ENCODE assay signal across 8 cellular contexts in the genomic region with DNA sequence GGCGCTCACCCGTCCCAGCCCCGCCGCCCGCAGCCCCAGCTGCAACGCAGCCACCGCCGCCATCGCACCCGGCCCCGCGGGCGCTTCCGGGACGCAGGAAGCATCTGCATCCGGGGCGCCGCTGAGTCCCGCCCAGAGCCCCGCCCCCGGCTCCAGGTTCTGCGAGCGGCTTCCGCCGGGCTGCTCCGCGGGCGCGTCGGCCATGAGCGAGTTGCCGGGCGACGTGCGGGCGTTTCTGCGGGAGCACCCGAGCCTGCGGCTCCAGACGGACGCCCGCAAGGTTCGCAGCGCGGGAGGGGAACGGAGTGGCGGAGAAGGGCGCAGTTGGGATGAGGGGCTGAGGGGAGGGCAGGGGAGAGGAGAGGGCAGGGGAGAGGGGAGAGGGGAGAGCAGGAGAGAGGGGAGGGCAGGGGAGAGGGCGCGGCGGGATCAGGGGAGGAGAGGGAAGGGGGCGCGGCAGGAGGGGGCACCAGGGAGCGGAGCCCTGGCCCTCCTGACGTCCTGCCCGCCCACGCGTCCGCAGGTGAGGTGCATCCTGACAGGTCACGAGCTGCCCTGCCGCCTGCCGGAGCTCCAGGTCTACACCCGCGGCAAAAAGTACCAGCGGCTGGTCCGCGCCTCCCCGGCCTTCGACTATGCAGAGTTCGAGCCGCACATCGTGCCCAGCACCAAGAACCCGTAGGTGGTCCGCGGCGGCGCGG. TPM values are rescaled to one million over a fixed set of nuclear protein-coding genes. Genes with fewer than 3 reads are reported as not detected.
DNase-seq lines count a peak whose midpoint lies in the region; ATAC-seq and TF ChIP-seq lines count a peak whose summit lies in the region.

A gene with protein sequence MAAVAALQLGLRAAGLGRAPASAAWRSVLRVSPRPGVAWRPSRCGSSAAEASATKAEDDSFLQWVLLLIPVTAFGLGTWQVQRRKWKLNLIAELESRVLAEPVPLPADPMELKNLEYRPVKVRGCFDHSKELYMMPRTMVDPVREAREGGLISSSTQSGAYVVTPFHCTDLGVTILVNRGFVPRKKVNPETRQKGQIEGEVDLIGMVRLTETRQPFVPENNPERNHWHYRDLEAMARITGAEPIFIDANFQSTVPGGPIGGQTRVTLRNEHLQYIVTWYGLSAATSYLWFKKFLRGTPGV (minus strand): TSS at position 97 of the 701 bp plus-strand sequence. CDS start 34 bp downstream, at position 63.
SURF2 (plus strand) TSS at position 160 of the 701 bp plus-strand sequence; CDS start at position 203, 43 bp downstream.

- TF ChIP-seq CTCF in foreskin keratinocyte (conservative IDR thresholded peaks at IDR 0.05): peak; percentile 34

- peak; percentile 85 to 90 (median 88) for DNase-seq in CD4-positive, alpha-beta memory T cell
- peak; percentile 28 for DNase-seq in SHP77 treated with DMSO at 0.1 percent for 48 hours (lab: John Stamatoyannopoulos, UW)
- DNase-seq in activated gamma-delta T cell (lab: John Stamatoyannopoulos, UW): peak; percentile 83
- peak; percentile 45 to 60 for DNase-seq in foreskin keratinocyte

- POLR2A ChIA-PET in CD4-positive, alpha-beta memory T cell (lab: Charles Lee; ENCODE audit: partially characterized antibody): interaction anchor here (1.1 to 18.1 kb wide), 8 partner anchors 8 to 223 kb away, joined by 3 to 437 read pairs (median 8); partner anchors contain the start of genes MED22, REXO4, RPL7A and STKLD1

- peak within 1 kb of the TSS; percentile 85 to 92 (median 88) for H3K4me3 Mint-ChIP-seq in CD4-positive, alpha-beta memory T cell
- peak within 1 kb of the TSS; percentile 85 to 95 (median 94) for H3K4me3 Mint-ChIP-seq in IgD-negative memory B cell

- no peaks in the 10 kb centered on the region for H3K27me3 Mint-ChIP-seq in CD4-positive, alpha-beta memory T cell
- H3K27me3 Mint-ChIP-seq in IgD-negative memory B cell: no peaks in the 10 kb centered on the region

- ATAC-seq in GM19463 (IDR thresholded peaks at IDR 0.05; ENCODE audit: unreplicated experiment) (peak; percentile 76), foreskin keratinocyte (peak; percentile 79)

- H3K4me1 ChIP-seq in CD4-positive, alpha-beta memory T cell (ENCODE audit: insufficient read depth, low read length): peaks cover 33% of the 10 kb centered on the region
- H3K4me1 ChIP-seq in foreskin keratinocyte (no peaks in the 10 kb centered on the region), neuron (ENCODE audit: insufficient read depth, low read length) (peaks cover 14% of the 10 kb centered on the region), stomach smooth muscle (ENCODE audit: control insufficient read depth, insufficient read depth, low read length) (peaks cover 30% of the 10 kb centered on the region)

- peak within 1 kb of the TSS; percentile 64 to 82 for H3K9ac ChIP-seq in stomach smooth muscle (ENCODE audit: low read length in 2 of 2)

- CTCF ChIA-PET in CD4-positive, alpha-beta memory T cell (lab: Charles Lee; ENCODE audit: partially characterized antibody): interaction anchor here (1.3 to 3.9 kb wide), 6 partner anchors 9 to 170 kb away, joined by 4 to 51 read pairs (median 5); partner anchors contain the start of genes MED22 and RPL7A

- no peaks in the 10 kb centered on the region for H3K9me3 ChIP-seq in CD4-positive, alpha-beta memory T cell (ENCODE audit: control insufficient read depth in 1 of 2, low read length in 2 of 2)
- H3K9me3 ChIP-seq in neuron (ENCODE audit: low read length) (no peaks in the 10 kb centered on the region), stomach smooth muscle (ENCODE audit: control insufficient read depth in 2 of 2, low read length in 2 of 2) (no peaks in the 10 kb centered on the region)

- H3K9me3 Mint-ChIP-seq in CD4-positive, alpha-beta memory T cell: peaks cover 0 to 2% (median 0%) of the 10 kb centered on the region in 8 donors
- no peaks in the 10 kb centered on the region for H3K9me3 Mint-ChIP-seq in IgD-negative memory B cell

- H3K27me3 ChIP-seq in CD4-positive, alpha-beta memory T cell (ENCODE audit: insufficient read depth, low read length): no peaks in the 10 kb centered on the region
- no peaks in the 10 kb centered on the region for H3K27me3 ChIP-seq in foreskin keratinocyte
- H3K27me3 ChIP-seq in neuron (ENCODE audit: insufficient read depth, low read length): no peaks in the 10 kb centered on the region
- no peaks in the 10 kb centered on the region for H3K27me3 ChIP-seq in stomach smooth muscle (ENCODE audit: control insufficient read depth in 1 of 2, insufficient read depth in 2 of 2, low read length in 2 of 2)

- peaks cover 10 to 46% of the 10 kb centered on the region in 2 donors for H3K36me3 Mint-ChIP-seq in CD4-positive, alpha-beta memory T cell
- H3K36me3 Mint-ChIP-seq in IgD-negative memory B cell: no peaks in the 10 kb centered on the region

- H3K4me3 ChIP-seq in CD4-positive, alpha-beta memory T cell (ENCODE audit: low read length in 2 of 2): peak within 1 kb of the TSS; percentile 61 to 73
- H3K4me3 ChIP-seq in neuron (ENCODE audit: low read length) (peak within 1 kb of the TSS; percentile 70), stomach smooth muscle (ENCODE audit: low read length in 2 of 2) (peak within 1 kb of the TSS; percentile 75 to 85)

- intact Hi-C loops in CD4-positive, alpha-beta memory T cell (cut with micrococcal nuclease): loop anchor here (1.0 to 5.0 kb wide), 5 partner anchors 8 to 121 kb away; partner anchors contain the start of genes MED22, RPL7A, SLC2A6 and STKLD1

- peak within 1 kb of the TSS; percentile 76 for H3K27ac ChIP-seq in CD4-positive, alpha-beta memory T cell (ENCODE audit: low read depth, low read length)
- H3K27ac ChIP-seq in foreskin keratinocyte (no peak within 1 kb of the TSS), stomach smooth muscle (ENCODE audit: low read length) (peak within 1 kb of the TSS; percentile 46)

- peaks cover 43% of the 10 kb centered on the region for H3K36me3 ChIP-seq in CD4-positive, alpha-beta memory T cell (ENCODE audit: insufficient read depth, low read length)
- H3K36me3 ChIP-seq in neuron (ENCODE audit: insufficient read depth, low read length) (peaks cover 55% of the 10 kb centered on the region), stomach smooth muscle (ENCODE audit: control insufficient read depth in 2 of 2, insufficient read depth in 2 of 2, low read length in 2 of 2) (peaks cover 24 to 31% of the 10 kb centered on the region in 2 donors)

- H3K27ac Mint-ChIP-seq in CD4-positive, alpha-beta memory T cell: peak within 1 kb of the TSS; percentile 89 to 93 (median 92)
- H3K27ac Mint-ChIP-seq in IgD-negative memory B cell: peak within 1 kb of the TSS; percentile 92

- no peak within 1 kb of the TSS for H2AFZ ChIP-seq in neuron (ENCODE audit: low read depth, low read length)

- H3K4me1 Mint-ChIP-seq in CD4-positive, alpha-beta memory T cell: peaks cover 15 to 44% (median 27%) of the 10 kb centered on the region in 4 donors
- peaks cover 3 to 20% (median 13%) of the 10 kb centered on the region in 3 donors for H3K4me1 Mint-ChIP-seq in IgD-negative memory B cell

RNA-seq across cellular contexts. Expression of the first gene that starts in this region (rescaled TPM):
- total RNA-seq in CD4-positive, alpha-beta memory T cell: 10 to 100 TPM; 54.3 to 61.1 TPM
- polyA plus RNA-seq in CD4-positive, alpha-beta memory T cell: 100 to 1,000 TPM; 105 to 114 TPM
- 114 TPM for polyA plus RNA-seq in IgD-negative memory B cell
- 16.3 and 18.5 TPM in 2 replicates for total RNA-seq in foreskin keratinocyte
- polyA plus RNA-seq in foreskin keratinocyte: 35.1 and 38.2 TPM in 2 replicates

RNA-seq across cellular contexts. Expression of gene SURF2, which starts in this region (rescaled TPM):
- total RNA-seq in CD4-positive, alpha-beta memory T cell: 10 to 100 TPM; 19.5 to 19.8 TPM
- 10 to 100 TPM; 29.7 to 46.7 TPM for polyA plus RNA-seq in CD4-positive, alpha-beta memory T cell
- polyA plus RNA-seq in IgD-negative memory B cell (34.7 TPM), foreskin keratinocyte (58.5 and 63.9 TPM in 2 replicates)
- total RNA-seq in foreskin keratinocyte: 36.1 and 47.2 TPM in 2 replicates

Comparison
In these comparisons a context has a peak if more than half of its experiments do, and no peak if none do; other contexts are left out.
1. DNase-seq: peak in every context shown above with its lines; median percentile 88 in CD4-positive, alpha-beta memory T cell; 83 in activated gamma-delta T cell; 52 in foreskin keratinocyte; 28 in SHP77 treated with DMSO at 0.1 percent for 48 hours.